Comparison of ENCODE assay signal across 8 cellular contexts in genomic region chrX:155612312-155613224, GRCh38. TPM values are rescaled to one million over a fixed set of nuclear protein-coding genes. Genes with fewer than 3 reads are reported as not detected.
DNase-seq lines count a peak whose midpoint lies in the region; ATAC-seq and TF ChIP-seq lines count a peak whose summit lies in the region.

Gene SPRY3 (plus strand): TSS chrX:155612586.
Gene TMLHE (minus strand): TSS chrX:155612952. CDS start chrX:155545276, 67,676 bp downstream.

- H3K27me3 Mint-ChIP-seq in WTC11 (ENCODE audit: low read depth) (no peaks in the 10 kb centered on the region), immature natural killer cell (ENCODE audit: low read depth in 3 of 3) (peaks cover 0 to 5% (median 2%) of the 10 kb centered on the region in 3 donors)

- H3K27ac Mint-ChIP-seq in WTC11 = peak within 1 kb of the TSS; percentile 87; the same call in 1 of the 2 replicates
- peak within 1 kb of the TSS; percentile 91 to 96 (median 94) for H3K27ac Mint-ChIP-seq in immature natural killer cell

- in situ Hi-C loops in mammary epithelial cell (cut with MboI; ENCODE audit: low sequenced_read_pairs in 2 of 2) = no loop called here

- H3K9me3 Mint-ChIP-seq in WTC11 (peaks cover 2% of the 10 kb centered on the region; the same call in 1 of the 2 replicates), immature natural killer cell (peaks cover 0 to under 1% (median 0%) of the 10 kb centered on the region in 6 donors)

- intact Hi-C loops in mammary epithelial cell (cut with micrococcal nuclease) = no loop called here

- WGBS in mammary epithelial cell (ENCODE audit: low coverage, missing lambda C conversion rate) = 21% methylated on average over 19 of the region's 50 CpGs

- peaks cover 11% of the 10 kb centered on the region for H3K4me1 Mint-ChIP-seq in WTC11
- peaks cover 20 to 32% of the 10 kb centered on the region in 2 donors for H3K4me1 Mint-ChIP-seq in immature natural killer cell

- TF ChIP-seq CTCF in WTC11 (IDR thresholded peaks at IDR 0.05) = no peak
- no peak for TF ChIP-seq CTCF in mammary epithelial cell (conservative IDR thresholded peaks at IDR 0.05 in 1 of 2, IDR thresholded peaks at IDR 0.05 in 1 of 2; ENCODE audit: extremely low read depth in 1 of 2, insufficient read depth in 1 of 2, low read depth in 1 of 2, low read length in 2 of 2)

- H3K4me3 ChIP-seq in mammary epithelial cell (replicated peaks in 1 of 3; ENCODE audit: insufficient read depth in 1 of 3, low read depth in 2 of 3, low read length in 3 of 3) = peak within 1 kb of the TSS; percentile 48 to 69 (median 68)
- H3K4me3 ChIP-seq in skin epidermis = peak within 1 kb of the TSS; percentile 43 to 65 (median 55)

- H2AFZ ChIP-seq in mammary epithelial cell (ENCODE audit: low read depth, low read length) = peak within 1 kb of the TSS; percentile 97

- DNase-seq in NCI-H2107 (lab: John Stamatoyannopoulos, UW) (peak; percentile 39), WTC11 (ENCODE audit: low spot score) (peak; percentile 45), mammary epithelial cell (peak; percentile 44), immature natural killer cell (peak; percentile 51 to 62 (median 57)), OCI-M2 (lab: John Stamatoyannopoulos, UW; ENCODE audit: unreplicated experiment) (no peak)

- H3K4me1 ChIP-seq in mammary epithelial cell (ENCODE audit: insufficient read depth, low read length) = no peaks in the 10 kb centered on the region

- H3K27me3 ChIP-seq in mammary epithelial cell (ENCODE audit: insufficient read depth, low read length) = no peaks in the 10 kb centered on the region

- H3K9me3 ChIP-seq in mammary epithelial cell (replicated peaks; ENCODE audit: insufficient read depth, low read length) = peaks cover 9% of the 10 kb centered on the region

- H3K27ac ChIP-seq in mammary epithelial cell (ENCODE audit: insufficient read depth, low read depth, low read length) (peak within 1 kb of the TSS; percentile 78), skin epidermis (peak within 1 kb of the TSS; percentile 59 to 95 (median 89))

- H3K79me2 ChIP-seq in mammary epithelial cell (ENCODE audit: insufficient read depth, low read length) = peaks cover 29% of the 10 kb centered on the region

- H3K9ac ChIP-seq in mammary epithelial cell (ENCODE audit: insufficient read depth, low read length) = peak within 1 kb of the TSS; percentile 79

- dilution Hi-C loops in mammary epithelial cell (cut with HindIII; ENCODE audit: low sequenced_read_pairs) = no loop called here

- H4K20me1 ChIP-seq in mammary epithelial cell (ENCODE audit: insufficient read depth, low read length) = no peaks in the 10 kb centered on the region

- TSS peak; percentile 44 for BruUV-seq in mammary epithelial cell (replicated peaks; lab: Mats Ljungman, UMichigan)

- peak; percentile 47 for ATAC-seq in GM18520 (IDR thresholded peaks at IDR 0.05; ENCODE audit: unreplicated experiment)
- peak; percentile 66 for ATAC-seq in HG02938 (IDR thresholded peaks at IDR 0.05; ENCODE audit: unreplicated experiment)
- peak; percentile 99 for ATAC-seq in WTC11

- no peaks in the 10 kb centered on the region for H3K36me3 ChIP-seq in mammary epithelial cell (ENCODE audit: insufficient read depth, low read length)

- CTCF ChIA-PET in WTC11 (lab: Charles Lee) (interaction anchor here (1.0 kb wide), 1 partner anchor 19 kb away, joined by 3 read pairs; no protein-coding TSS in a partner anchor), mammary epithelial cell (lab: Charles Lee; ENCODE audit: low non-redundant PET) (no interaction called here)

- H3K4me3 Mint-ChIP-seq in WTC11 = peak within 1 kb of the TSS; percentile 85
- H3K4me3 Mint-ChIP-seq in immature natural killer cell = peak within 1 kb of the TSS; percentile 93 to 96 (median 93)

- peak within 1 kb of the TSS; percentile 57 for H3K4me2 ChIP-seq in mammary epithelial cell (ENCODE audit: insufficient read depth, low read depth, low read length)

- POLR2A ChIA-PET in WTC11 (lab: Charles Lee) = no interaction called here

- H3K36me3 Mint-ChIP-seq in WTC11 (no peaks in the 10 kb centered on the region), immature natural killer cell (no peaks in the 10 kb centered on the region)

TF ChIP-seq in WTC11, 78 proteins besides CTCF, POLR2A, EP300 and RAD21:
- no peak for TF ChIP-seq ATF2 (CRISPR knock-in tag; IDR thresholded peaks at IDR 0.05; ENCODE audit: borderline replicate concordance, low read depth)
- no peak for TF ChIP-seq RORB (CRISPR knock-in tag; IDR thresholded peaks at IDR 0.05)
- TF ChIP-seq PRDM15 (CRISPR knock-in tag; IDR thresholded peaks at IDR 0.05) = peak; percentile 73
- TF ChIP-seq NR3C1 (CRISPR knock-in tag; conservative IDR thresholded peaks at IDR 0.05; ENCODE audit: low read depth) = no peak
- TF ChIP-seq MXD4 (CRISPR knock-in tag; IDR thresholded peaks at IDR 0.05; ENCODE audit: borderline replicate concordance) = no peak

RNA-seq across cellular contexts. Expression of gene SPRY3, which starts in this region (rescaled TPM):
- 2.6 to 3.6 TPM (median 3.3 TPM) in 3 replicates for total RNA-seq in WTC11 (2021)
- 1 to 10 TPM; 1.0 to 1.2 TPM for total RNA-seq in mammary epithelial cell
- 0.43 TPM for polyA plus RNA-seq in mammary epithelial cell
- 0.72 TPM for polyA minus RNA-seq in mammary epithelial cell
- under 1 TPM in 2 of 3 donors, not detected in 1; 0.02 to 0.08 TPM for polyA plus RNA-seq in immature natural killer cell

RNA-seq across cellular contexts. Expression of gene TMLHE, which starts in this region (rescaled TPM):
- total RNA-seq in WTC11 (2021) = 10.8 to 13.8 TPM (median 11.2 TPM) in 3 replicates
- 10 to 100 TPM; 13.3 to 20.3 TPM for total RNA-seq in mammary epithelial cell
- 11.1 TPM for polyA plus RNA-seq in mammary epithelial cell
- 15.5 TPM for polyA minus RNA-seq in mammary epithelial cell
- 10 to 100 TPM; 15.1 to 22.0 (median 17.2) TPM for polyA plus RNA-seq in immature natural killer cell

Comparison
In these comparisons a context has a peak if more than half of its experiments do, and no peak if none do; other contexts are left out.
1. ATAC-seq: peak in every context shown above with its lines; median percentile 99 in WTC11; 66 in HG02938; 47 in GM18520.